In the genomic region with DNA sequence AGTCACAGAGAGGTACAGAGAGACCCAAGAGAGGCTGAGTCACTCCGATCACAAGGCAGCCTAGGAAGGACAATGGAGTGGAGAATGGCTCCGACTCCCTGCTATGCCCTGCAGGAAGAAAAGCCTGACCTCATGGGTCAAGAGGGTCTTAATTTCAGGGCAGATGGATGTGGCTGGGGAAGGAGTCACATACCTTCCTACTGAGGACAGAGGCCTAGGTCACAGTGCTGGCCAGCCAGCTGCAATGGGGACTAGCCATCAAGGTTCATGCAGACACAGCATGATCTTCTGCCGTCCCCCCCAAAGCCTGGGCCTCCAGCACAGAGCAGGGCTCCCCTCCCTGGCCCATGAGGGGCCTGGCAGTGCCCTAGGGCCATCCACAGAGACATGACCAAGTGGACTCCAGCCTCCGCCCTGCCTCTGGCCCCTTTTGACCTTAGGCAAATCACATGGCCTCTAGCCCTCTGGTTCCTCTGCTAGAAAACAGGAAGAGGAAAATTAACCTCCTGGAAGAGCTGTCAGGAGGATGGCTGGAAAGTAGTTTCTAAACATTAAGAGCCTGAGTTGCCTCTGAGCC, we compare ENCODE assay signal across 1 cellular context.
TF ChIP-seq lines count a peak whose summit lies in the region.

No MANE protein-coding gene starts in this region.

TF ChIP-seq in HepG2, 621 proteins besides CTCF, POLR2A, EP300 and RAD21 (continued from another document):
- TF ChIP-seq, protein P1, sequence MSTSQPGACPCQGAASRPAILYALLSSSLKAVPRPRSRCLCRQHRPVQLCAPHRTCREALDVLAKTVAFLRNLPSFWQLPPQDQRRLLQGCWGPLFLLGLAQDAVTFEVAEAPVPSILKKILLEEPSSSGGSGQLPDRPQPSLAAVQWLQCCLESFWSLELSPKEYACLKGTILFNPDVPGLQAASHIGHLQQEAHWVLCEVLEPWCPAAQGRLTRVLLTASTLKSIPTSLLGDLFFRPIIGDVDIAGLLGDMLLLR (CRISPR knock-in tag; IDR thresholded peaks at IDR 0.05): no peak
- TF ChIP-seq ZNF232 (CRISPR knock-in tag; IDR thresholded peaks at IDR 0.05; ENCODE audit: borderline replicate concordance): 0 out of 2 replicates have a peak, but pooled peaks have one; percentile 46
- no peak for TF ChIP-seq KAT2B (IDR thresholded peaks at IDR 0.05; ENCODE audit: borderline replicate concordance, low read depth, low read length)
- TF ChIP-seq DNMT1 (CRISPR knock-in tag; IDR thresholded peaks at IDR 0.05): no peak
- no peak for TF ChIP-seq ZNF747 (CRISPR knock-in tag; IDR thresholded peaks at IDR 0.05; ENCODE audit: borderline replicate concordance)
- TF ChIP-seq, protein P2, sequence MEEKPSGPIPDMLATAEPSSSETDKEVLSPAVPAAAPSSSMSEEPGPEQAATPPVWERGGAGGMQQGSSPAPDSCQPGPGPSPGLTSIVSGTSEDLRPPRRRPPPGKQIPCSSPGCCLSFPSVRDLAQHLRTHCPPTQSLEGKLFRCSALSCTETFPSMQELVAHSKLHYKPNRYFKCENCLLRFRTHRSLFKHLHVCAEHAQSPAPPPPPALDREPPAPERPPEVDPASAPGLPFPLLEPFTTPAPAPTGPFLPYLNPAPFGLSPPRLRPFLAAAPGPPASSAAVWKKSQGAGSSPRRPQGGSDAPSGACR (CRISPR knock-in tag; IDR thresholded peaks at IDR 0.05): peak; percentile 67; the same call in 1 of the 2 replicates
- no peak for TF ChIP-seq ZNF234 (CRISPR knock-in tag; conservative IDR thresholded peaks at IDR 0.05)
- TF ChIP-seq ZNF264 (CRISPR knock-in tag; IDR thresholded peaks at IDR 0.05): 0 out of 2 replicates have a peak, but pooled peaks have one; percentile 35
- 0 out of 2 replicates have a peak, but pooled peaks have one; percentile 78 for TF ChIP-seq ZNF354B (CRISPR knock-in tag; IDR thresholded peaks at IDR 0.05)
- no peak for TF ChIP-seq CAMTA2 (CRISPR knock-in tag; IDR thresholded peaks at IDR 0.05; ENCODE audit: borderline replicate concordance)
- peak; percentile 93 for TF ChIP-seq SAP130 (CRISPR knock-in tag; IDR thresholded peaks at IDR 0.05; ENCODE audit: low read depth)
- TF ChIP-seq, protein P3, sequence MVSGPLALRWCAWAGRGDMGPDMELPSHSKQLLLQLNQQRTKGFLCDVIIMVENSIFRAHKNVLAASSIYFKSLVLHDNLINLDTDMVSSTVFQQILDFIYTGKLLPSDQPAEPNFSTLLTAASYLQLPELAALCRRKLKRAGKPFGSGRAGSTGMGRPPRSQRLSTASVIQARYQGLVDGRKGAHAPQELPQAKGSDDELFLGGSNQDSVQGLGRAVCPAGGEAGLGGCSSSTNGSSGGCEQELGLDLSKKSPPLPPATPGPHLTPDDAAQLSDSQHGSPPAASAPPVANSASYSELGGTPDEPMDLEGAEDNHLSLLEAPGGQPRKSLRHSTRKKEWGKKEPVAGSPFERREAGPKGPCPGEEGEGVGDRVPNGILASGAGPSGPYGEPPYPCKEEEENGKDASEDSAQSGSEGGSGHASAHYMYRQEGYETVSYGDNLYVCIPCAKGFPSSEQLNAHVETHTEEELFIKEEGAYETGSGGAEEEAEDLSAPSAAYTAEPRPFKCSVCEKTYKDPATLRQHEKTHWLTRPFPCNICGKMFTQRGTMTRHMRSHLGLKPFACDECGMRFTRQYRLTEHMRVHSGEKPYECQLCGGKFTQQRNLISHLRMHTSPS (CRISPR knock-in tag; IDR thresholded peaks at IDR 0.05; ENCODE audit: low read depth): peak; percentile 97
- TF ChIP-seq ATF7 (IDR thresholded peaks at IDR 0.05): no peak
- 0 out of 2 replicates have a peak, but pooled peaks have one; percentile 42 for TF ChIP-seq ATF7 (CRISPR knock-in tag; IDR thresholded peaks at IDR 0.05)
- peak; percentile 42; the same call in 1 of the 2 replicates for TF ChIP-seq FOXO1 (CRISPR knock-in tag; IDR thresholded peaks at IDR 0.05)
- no peak for TF ChIP-seq HIVEP1 (CRISPR knock-in tag; IDR thresholded peaks at IDR 0.05)
- no peak for TF ChIP-seq ZNF766 (CRISPR knock-in tag; IDR thresholded peaks at IDR 0.05; ENCODE audit: borderline replicate concordance)
- TF ChIP-seq, protein P4, sequence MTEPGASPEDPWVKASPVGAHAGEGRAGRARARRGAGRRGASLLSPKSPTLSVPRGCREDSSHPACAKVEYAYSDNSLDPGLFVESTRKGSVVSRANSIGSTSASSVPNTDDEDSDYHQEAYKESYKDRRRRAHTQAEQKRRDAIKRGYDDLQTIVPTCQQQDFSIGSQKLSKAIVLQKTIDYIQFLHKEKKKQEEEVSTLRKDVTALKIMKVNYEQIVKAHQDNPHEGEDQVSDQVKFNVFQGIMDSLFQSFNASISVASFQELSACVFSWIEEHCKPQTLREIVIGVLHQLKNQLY (CRISPR knock-in tag; IDR thresholded peaks at IDR 0.05): peak; percentile 41; the same call in 1 of the 2 replicates
- TF ChIP-seq, protein P5, sequence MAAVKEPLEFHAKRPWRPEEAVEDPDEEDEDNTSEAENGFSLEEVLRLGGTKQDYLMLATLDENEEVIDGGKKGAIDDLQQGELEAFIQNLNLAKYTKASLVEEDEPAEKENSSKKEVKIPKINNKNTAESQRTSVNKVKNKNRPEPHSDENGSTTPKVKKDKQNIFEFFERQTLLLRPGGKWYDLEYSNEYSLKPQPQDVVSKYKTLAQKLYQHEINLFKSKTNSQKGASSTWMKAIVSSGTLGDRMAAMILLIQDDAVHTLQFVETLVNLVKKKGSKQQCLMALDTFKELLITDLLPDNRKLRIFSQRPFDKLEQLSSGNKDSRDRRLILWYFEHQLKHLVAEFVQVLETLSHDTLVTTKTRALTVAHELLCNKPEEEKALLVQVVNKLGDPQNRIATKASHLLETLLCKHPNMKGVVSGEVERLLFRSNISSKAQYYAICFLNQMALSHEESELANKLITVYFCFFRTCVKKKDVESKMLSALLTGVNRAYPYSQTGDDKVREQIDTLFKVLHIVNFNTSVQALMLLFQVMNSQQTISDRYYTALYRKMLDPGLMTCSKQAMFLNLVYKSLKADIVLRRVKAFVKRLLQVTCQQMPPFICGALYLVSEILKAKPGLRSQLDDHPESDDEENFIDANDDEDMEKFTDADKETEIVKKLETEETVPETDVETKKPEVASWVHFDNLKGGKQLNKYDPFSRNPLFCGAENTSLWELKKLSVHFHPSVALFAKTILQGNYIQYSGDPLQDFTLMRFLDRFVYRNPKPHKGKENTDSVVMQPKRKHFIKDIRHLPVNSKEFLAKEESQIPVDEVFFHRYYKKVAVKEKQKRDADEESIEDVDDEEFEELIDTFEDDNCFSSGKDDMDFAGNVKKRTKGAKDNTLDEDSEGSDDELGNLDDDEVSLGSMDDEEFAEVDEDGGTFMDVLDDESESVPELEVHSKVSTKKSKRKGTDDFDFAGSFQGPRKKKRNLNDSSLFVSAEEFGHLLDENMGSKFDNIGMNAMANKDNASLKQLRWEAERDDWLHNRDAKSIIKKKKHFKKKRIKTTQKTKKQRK (IDR thresholded peaks at IDR 0.05; ENCODE audit: low read length): no peak
- no peak for TF ChIP-seq ZFP1 (CRISPR knock-in tag; IDR thresholded peaks at IDR 0.05)
- TF ChIP-seq, protein P6, sequence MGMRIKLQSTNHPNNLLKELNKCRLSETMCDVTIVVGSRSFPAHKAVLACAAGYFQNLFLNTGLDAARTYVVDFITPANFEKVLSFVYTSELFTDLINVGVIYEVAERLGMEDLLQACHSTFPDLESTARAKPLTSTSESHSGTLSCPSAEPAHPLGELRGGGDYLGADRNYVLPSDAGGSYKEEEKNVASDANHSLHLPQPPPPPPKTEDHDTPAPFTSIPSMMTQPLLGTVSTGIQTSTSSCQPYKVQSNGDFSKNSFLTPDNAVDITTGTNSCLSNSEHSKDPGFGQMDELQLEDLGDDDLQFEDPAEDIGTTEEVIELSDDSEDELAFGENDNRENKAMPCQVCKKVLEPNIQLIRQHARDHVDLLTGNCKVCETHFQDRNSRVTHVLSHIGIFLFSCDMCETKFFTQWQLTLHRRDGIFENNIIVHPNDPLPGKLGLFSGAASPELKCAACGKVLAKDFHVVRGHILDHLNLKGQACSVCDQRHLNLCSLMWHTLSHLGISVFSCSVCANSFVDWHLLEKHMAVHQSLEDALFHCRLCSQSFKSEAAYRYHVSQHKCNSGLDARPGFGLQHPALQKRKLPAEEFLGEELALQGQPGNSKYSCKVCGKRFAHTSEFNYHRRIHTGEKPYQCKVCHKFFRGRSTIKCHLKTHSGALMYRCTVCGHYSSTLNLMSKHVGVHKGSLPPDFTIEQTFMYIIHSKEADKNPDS (CRISPR knock-in tag; IDR thresholded peaks at IDR 0.05): 0 out of 2 replicates have a peak, but pooled peaks have one; percentile 38
- 0 out of 2 replicates have a peak, but pooled peaks have one; percentile 38 for TF ChIP-seq ESRRA (CRISPR knock-in tag; IDR thresholded peaks at IDR 0.05; ENCODE audit: low read depth)
- TF ChIP-seq, protein P7, sequence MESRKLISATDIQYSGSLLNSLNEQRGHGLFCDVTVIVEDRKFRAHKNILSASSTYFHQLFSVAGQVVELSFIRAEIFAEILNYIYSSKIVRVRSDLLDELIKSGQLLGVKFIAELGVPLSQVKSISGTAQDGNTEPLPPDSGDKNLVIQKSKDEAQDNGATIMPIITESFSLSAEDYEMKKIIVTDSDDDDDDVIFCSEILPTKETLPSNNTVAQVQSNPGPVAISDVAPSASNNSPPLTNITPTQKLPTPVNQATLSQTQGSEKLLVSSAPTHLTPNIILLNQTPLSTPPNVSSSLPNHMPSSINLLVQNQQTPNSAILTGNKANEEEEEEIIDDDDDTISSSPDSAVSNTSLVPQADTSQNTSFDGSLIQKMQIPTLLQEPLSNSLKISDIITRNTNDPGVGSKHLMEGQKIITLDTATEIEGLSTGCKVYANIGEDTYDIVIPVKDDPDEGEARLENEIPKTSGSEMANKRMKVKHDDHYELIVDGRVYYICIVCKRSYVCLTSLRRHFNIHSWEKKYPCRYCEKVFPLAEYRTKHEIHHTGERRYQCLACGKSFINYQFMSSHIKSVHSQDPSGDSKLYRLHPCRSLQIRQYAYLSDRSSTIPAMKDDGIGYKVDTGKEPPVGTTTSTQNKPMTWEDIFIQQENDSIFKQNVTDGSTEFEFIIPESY (CRISPR knock-in tag; IDR thresholded peaks at IDR 0.05): no peak
- no peak for TF ChIP-seq ZNF879 (CRISPR knock-in tag; IDR thresholded peaks at IDR 0.05)
- TF ChIP-seq TCF7 (IDR thresholded peaks at IDR 0.05; ENCODE audit: low read depth): no peak
- no peak for TF ChIP-seq ZNF562 (CRISPR knock-in tag; IDR thresholded peaks at IDR 0.05; ENCODE audit: borderline replicate concordance)
- TF ChIP-seq MED1 (CRISPR knock-in tag; IDR thresholded peaks at IDR 0.05): peak; percentile 81
- TF ChIP-seq GABPB1 (CRISPR knock-in tag; IDR thresholded peaks at IDR 0.05): 0 out of 2 replicates have a peak, but pooled peaks have one; percentile 15
- TF ChIP-seq MIXL1 (CRISPR knock-in tag; IDR thresholded peaks at IDR 0.05): peak; percentile 30; the same call in 1 of the 2 replicates
- 0 out of 2 replicates have a peak, but pooled peaks have one; percentile 51 for TF ChIP-seq RFXAP (CRISPR knock-in tag; IDR thresholded peaks at IDR 0.05; ENCODE audit: borderline replicate concordance)
- TF ChIP-seq, protein P8, sequence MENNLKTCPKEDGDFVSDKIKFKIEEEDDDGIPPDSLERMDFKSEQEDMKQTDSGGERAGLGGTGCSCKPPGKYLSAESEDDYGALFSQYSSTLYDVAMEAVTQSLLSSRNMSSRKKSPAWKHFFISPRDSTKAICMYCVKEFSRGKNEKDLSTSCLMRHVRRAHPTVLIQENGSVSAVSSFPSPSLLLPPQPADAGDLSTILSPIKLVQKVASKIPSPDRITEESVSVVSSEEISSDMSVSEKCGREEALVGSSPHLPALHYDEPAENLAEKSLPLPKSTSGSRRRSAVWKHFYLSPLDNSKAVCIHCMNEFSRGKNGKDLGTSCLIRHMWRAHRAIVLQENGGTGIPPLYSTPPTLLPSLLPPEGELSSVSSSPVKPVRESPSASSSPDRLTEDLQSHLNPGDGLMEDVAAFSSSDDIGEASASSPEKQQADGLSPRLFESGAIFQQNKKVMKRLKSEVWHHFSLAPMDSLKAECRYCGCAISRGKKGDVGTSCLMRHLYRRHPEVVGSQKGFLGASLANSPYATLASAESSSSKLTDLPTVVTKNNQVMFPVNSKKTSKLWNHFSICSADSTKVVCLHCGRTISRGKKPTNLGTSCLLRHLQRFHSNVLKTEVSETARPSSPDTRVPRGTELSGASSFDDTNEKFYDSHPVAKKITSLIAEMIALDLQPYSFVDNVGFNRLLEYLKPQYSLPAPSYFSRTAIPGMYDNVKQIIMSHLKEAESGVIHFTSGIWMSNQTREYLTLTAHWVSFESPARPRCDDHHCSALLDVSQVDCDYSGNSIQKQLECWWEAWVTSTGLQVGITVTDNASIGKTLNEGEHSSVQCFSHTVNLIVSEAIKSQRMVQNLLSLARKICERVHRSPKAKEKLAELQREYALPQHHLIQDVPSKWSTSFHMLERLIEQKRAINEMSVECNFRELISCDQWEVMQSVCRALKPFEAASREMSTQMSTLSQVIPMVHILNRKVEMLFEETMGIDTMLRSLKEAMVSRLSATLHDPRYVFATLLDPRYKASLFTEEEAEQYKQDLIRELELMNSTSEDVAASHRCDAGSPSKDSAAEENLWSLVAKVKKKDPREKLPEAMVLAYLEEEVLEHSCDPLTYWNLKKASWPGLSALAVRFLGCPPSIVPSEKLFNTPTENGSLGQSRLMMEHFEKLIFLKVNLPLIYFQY (CRISPR knock-in tag; IDR thresholded peaks at IDR 0.05; ENCODE audit: borderline replicate concordance): no peak
- TF ChIP-seq, protein P9, sequence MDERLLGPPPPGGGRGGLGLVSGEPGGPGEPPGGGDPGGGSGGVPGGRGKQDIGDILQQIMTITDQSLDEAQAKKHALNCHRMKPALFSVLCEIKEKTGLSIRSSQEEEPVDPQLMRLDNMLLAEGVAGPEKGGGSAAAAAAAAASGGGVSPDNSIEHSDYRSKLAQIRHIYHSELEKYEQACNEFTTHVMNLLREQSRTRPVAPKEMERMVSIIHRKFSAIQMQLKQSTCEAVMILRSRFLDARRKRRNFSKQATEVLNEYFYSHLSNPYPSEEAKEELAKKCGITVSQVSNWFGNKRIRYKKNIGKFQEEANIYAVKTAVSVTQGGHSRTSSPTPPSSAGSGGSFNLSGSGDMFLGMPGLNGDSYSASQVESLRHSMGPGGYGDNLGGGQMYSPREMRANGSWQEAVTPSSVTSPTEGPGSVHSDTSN (CRISPR knock-in tag; IDR thresholded peaks at IDR 0.05): no peak
- peak; percentile 70; the same call in 1 of the 2 replicates for TF ChIP-seq ZBTB7A (CRISPR knock-in tag; IDR thresholded peaks at IDR 0.05)
- TF ChIP-seq ZNF44 (CRISPR knock-in tag; IDR thresholded peaks at IDR 0.05): no peak
- TF ChIP-seq ZNF256 (CRISPR knock-in tag; conservative IDR thresholded peaks at IDR 0.05): no peak
- 0 out of 2 replicates have a peak, but pooled peaks have one; percentile 58 for TF ChIP-seq FOXC1 (CRISPR knock-in tag; IDR thresholded peaks at IDR 0.05; ENCODE audit: borderline replicate concordance)
TF ChIP-seq in HepG2: peak in this region for 96.
